Comparison of ENCODE assay signal across 14 cellular contexts in the genomic region with DNA sequence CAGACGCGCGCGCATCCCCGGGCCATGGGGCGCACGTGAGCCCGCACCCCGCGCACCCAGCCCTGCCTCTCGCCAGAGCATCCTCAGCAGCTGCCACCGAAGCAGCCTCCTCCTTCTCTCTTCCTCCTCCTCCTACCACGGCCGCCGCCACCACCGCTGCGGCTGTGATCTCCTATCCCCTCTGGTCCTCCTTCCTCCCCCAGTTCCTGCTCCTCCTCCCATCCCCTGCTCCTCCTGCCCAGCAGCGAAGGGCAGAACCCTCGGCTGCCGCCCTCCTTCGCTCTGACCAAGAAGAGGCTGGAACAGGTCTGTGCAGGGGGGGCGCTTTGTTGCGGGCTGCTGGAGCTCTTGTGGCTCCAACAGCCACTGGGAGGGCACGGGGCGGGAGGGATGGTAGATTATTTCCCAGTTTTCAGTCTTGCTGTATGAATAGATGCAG.
A peak's percentile ranks its signal among the peaks of the same experiment; 100 is the strongest.
DNase-seq lines count a peak whose midpoint lies in the region; ATAC-seq, FAIRE-seq and TF ChIP-seq lines count a peak whose summit lies in the region.
"Had no signal": no experiment of that assay in that cellular context is flagged by ENCODE, and none has a peak within 500 bp of the region (broad histone marks: within the 10 kb centered on the region; RNA-seq: fewer than 3 reads in every experiment).

No MANE protein-coding gene starts in this region.

- H3K9me3 ChIP-seq in esophagus muscularis mucosa (no peaks in the 10 kb centered on the region), ovary (no peaks in the 10 kb centered on the region)

- TF ChIP-seq CTCF in esophagus muscularis mucosa (IDR thresholded peaks at IDR 0.05) (no peak), ovary (IDR thresholded peaks at IDR 0.05) (no peak)

- H3K4me1 ChIP-seq in esophagus muscularis mucosa (no peaks in the 10 kb centered on the region), ovary (ENCODE audit: insufficient read depth) (no peaks in the 10 kb centered on the region)

- no peak for TF ChIP-seq POLR2A in esophagus muscularis mucosa (IDR thresholded peaks at IDR 0.05; ENCODE audit: low read depth)
- TF ChIP-seq POLR2A in ovary (IDR thresholded peaks at IDR 0.05) = no peak

- TF ChIP-seq EP300 in esophagus muscularis mucosa (IDR thresholded peaks at IDR 0.05) (no peak), ovary (IDR thresholded peaks at IDR 0.05) (no peak)

- intact Hi-C loops in esophagus muscularis mucosa (cut with DNase I) = no loop called here
- intact Hi-C loops in ovary (cut with DNase I) = no loop called here

- H3K27ac ChIP-seq in esophagus muscularis mucosa (replicated peaks in 1 of 4) = no peak overlapping the region
- no peak overlapping the region for H3K27ac ChIP-seq in ovary
- H3K27ac ChIP-seq: C4-2B had no signal

- H3K4me3 ChIP-seq in esophagus muscularis mucosa (peak overlapping the region; percentile 25 to 45 (median 32)), ovary (no peak overlapping the region)
- H3K4me3 ChIP-seq: lung had no signal

- no peak for FAIRE-seq in GM19239 (lab: Jason Lieb, UNC)

- peak; percentile 41 for DNase-seq in ELF-1 (ENCODE audit: low read depth, low spot score)
- DNase-seq in NCI-H345 (lab: John Stamatoyannopoulos, UW) = peak; percentile 57
- DNase-seq in esophagus muscularis mucosa (ENCODE audit: extremely low spot score) = no peak
- DNase-seq in ovary = peak in 3 of 5 donors; percentile 6 to 40 (median 10)
- no peak for DNase-seq in GM19239 (ENCODE audit: insufficient read length, low spot score)
- no peak for DNase-seq in NCI-H187 treated with DMSO at 0.1 percent for 48 hours (lab: John Stamatoyannopoulos, UW)
- DNase-seq: activated CD4-positive, alpha-beta T cell treated with anti-CD3 and anti-CD28 coated beads for 48 hours; erythroblast; MM.1S; SIG-M5 had no signal

- WGBS in esophagus muscularis mucosa = 27% methylated on average over 25 of the region's 25 CpGs
- 22 to 25% (median 23%) methylated on average over 25 of the region's 25 CpGs for WGBS in ovary, 3 donors

- peaks cover 0 to 8% (median 3%) of the 10 kb centered on the region in 4 donors for H3K27me3 ChIP-seq in esophagus muscularis mucosa
- no peaks in the 10 kb centered on the region for H3K27me3 ChIP-seq in ovary

- H3K36me3 ChIP-seq in esophagus muscularis mucosa = no peaks in the 10 kb centered on the region
- no peaks in the 10 kb centered on the region for H3K36me3 ChIP-seq in ovary

- ATAC-seq in GM18873 (IDR thresholded peaks at IDR 0.05; ENCODE audit: low FRiP score, unreplicated experiment) = no peak
- no peak for ATAC-seq in GM18909 (IDR thresholded peaks at IDR 0.05; ENCODE audit: poor library complexity, unreplicated experiment)

Comparison
In these comparisons a context has a peak if more than half of its experiments do, and no peak if none do; other contexts are left out.
1. DNase-seq: peak in ELF-1 (single experiment), NCI-H345 (single experiment) and ovary (3 of 5); none in esophagus muscularis mucosa (single experiment), GM19239 (single experiment) and NCI-H187 treated with DMSO at 0.1 percent for 48 hours (single experiment).